In the genomic region with DNA sequence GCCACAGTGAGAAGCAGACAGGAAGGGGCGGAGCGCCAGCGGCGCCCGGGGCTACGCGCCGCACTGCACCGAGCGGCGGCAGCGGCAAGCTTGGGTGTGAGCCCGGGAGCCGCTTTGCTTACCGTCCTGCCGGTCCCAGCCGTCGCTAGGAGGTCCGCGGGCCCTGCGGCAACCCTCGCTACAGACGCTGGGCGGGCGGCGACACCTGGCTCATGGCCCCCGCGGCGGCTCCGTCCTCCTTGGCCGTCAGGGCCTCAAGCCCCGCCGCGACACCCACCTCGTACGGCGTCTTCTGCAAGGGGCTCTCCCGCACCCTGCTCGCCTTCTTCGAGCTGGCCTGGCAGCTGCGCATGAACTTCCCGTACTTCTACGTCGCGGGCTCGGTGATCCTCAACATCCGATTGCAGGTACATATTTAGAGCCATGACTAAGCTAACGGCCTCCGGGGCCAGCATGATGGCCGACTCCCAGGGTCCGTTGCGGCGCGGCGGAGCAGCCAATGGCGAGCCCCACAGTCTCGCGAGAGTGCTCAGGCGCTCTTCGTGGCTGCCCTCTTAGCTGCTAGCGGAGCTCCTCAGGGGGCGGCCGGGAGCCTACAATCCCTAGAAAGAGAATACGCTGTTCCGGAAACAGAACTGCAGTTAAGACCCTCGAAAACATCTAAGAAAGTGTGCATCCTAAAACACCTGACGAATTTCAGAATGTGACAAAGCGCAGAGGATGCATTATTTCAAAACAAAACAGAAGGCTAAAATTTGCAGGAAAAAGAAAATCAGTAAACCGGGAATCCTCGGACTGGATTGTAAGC, we compare ENCODE assay signal across 8 cellular contexts. TPM values are rescaled to one million over a fixed set of nuclear protein-coding genes. Genes with fewer than 3 reads are reported as not detected.
DNase-seq lines count a peak whose midpoint lies in the region; ATAC-seq and TF ChIP-seq lines count a peak whose summit lies in the region.

A gene (plus strand): TSS at position 50 of the 808 bp plus-strand sequence. CDS start 163 bp downstream, at position 213.

- no peaks in the 10 kb centered on the region for H3K27me3 Mint-ChIP-seq in CD4-positive, CD25-positive, alpha-beta regulatory T cell

- intact Hi-C loops in left lung (cut with DNase I): no loop called here

- DNase-seq in CD4-positive, CD25-positive, alpha-beta regulatory T cell: peak; percentile 80 to 94 (median 86)
- DNase-seq in NCI-H774 (lab: John Stamatoyannopoulos, UW): peak; percentile 88
- peak; percentile 86 to 89 for DNase-seq in activated CD4-positive, alpha-beta T cell treated with anti-CD3 and anti-CD28 coated beads, Interleukin-2, amount 50 U/mL, for 48 hours
- peak; percentile 98 for DNase-seq in dermis blood vessel endothelial cell
- DNase-seq in left lung: peak; percentile 95 to 96
- DNase-seq in stimulated activated CD4-positive, alpha-beta T cell treated with anti-CD3 and anti-CD28 coated beads, Interleukin-2, amount 100 ng/mL, for 4 hours (ENCODE audit: low read depth): peak; percentile 82

- TF ChIP-seq CTCF in left lung (IDR thresholded peaks at IDR 0.05): no peak

- peak within 1 kb of the TSS; percentile 98 to 99 (median 98) for H3K4me3 Mint-ChIP-seq in CD4-positive, CD25-positive, alpha-beta regulatory T cell

- H3K36me3 ChIP-seq in CD4-positive, CD25-positive, alpha-beta regulatory T cell (ENCODE audit: control insufficient read depth, insufficient read depth, low read length): peaks cover 7% of the 10 kb centered on the region
- no peaks in the 10 kb centered on the region for H3K36me3 ChIP-seq in left lung

- no peaks in the 10 kb centered on the region for H3K27me3 ChIP-seq in CD4-positive, CD25-positive, alpha-beta regulatory T cell (ENCODE audit: control insufficient read depth, insufficient read depth, low read length)
- H3K27me3 ChIP-seq in left lung: no peaks in the 10 kb centered on the region

- peak; percentile 93 to 96 for ATAC-seq in CD4-positive, CD25-positive, alpha-beta regulatory T cell (ENCODE audit: low read depth in 2 of 2)
- peak; percentile 99 for ATAC-seq in GM19438 (IDR thresholded peaks at IDR 0.05; ENCODE audit: low read depth, unreplicated experiment)
- peak; percentile 93 for ATAC-seq in HG03571 (IDR thresholded peaks at IDR 0.05; ENCODE audit: unreplicated experiment)
- peak; percentile 100 for ATAC-seq in left lung

- H3K27ac ChIP-seq in CD4-positive, CD25-positive, alpha-beta regulatory T cell (ENCODE audit: insufficient read depth, low read length, poor library complexity, severe bottlenecking): peak within 1 kb of the TSS; percentile 81
- peak within 1 kb of the TSS; percentile 95 to 97 for H3K27ac ChIP-seq in left lung

- H3K4me1 Mint-ChIP-seq in CD4-positive, CD25-positive, alpha-beta regulatory T cell: peaks cover 42 to 80% (median 62%) of the 10 kb centered on the region in 4 donors

- H3K9me3 Mint-ChIP-seq in CD4-positive, CD25-positive, alpha-beta regulatory T cell: no peaks in the 10 kb centered on the region

- H3K36me3 Mint-ChIP-seq in CD4-positive, CD25-positive, alpha-beta regulatory T cell: peaks cover 32% of the 10 kb centered on the region

- H3K4me1 ChIP-seq in CD4-positive, CD25-positive, alpha-beta regulatory T cell (ENCODE audit: control insufficient read depth, insufficient read depth, low read length, poor library complexity, severe bottlenecking): peaks cover 36% of the 10 kb centered on the region
- peaks cover 0 to 40% of the 10 kb centered on the region in 2 donors for H3K4me1 ChIP-seq in left lung

- H3K4me3 ChIP-seq in CD4-positive, CD25-positive, alpha-beta regulatory T cell (ENCODE audit: low read depth, low read length): peak within 1 kb of the TSS; percentile 99
- H3K4me3 ChIP-seq in left lung: peak within 1 kb of the TSS; percentile 72 to 83

- H3K9me3 ChIP-seq in CD4-positive, CD25-positive, alpha-beta regulatory T cell (ENCODE audit: control insufficient read depth in 2 of 2, low read length in 2 of 2): no peaks in the 10 kb centered on the region
- no peaks in the 10 kb centered on the region for H3K9me3 ChIP-seq in left lung

- H3K27ac Mint-ChIP-seq in CD4-positive, CD25-positive, alpha-beta regulatory T cell: peak within 1 kb of the TSS; percentile 98 to 100 (median 99)

RNA-seq across cellular contexts. Expression of the gene that starts here (rescaled TPM):
- 9.3 TPM for total RNA-seq in CD4-positive, CD25-positive, alpha-beta regulatory T cell
- 10 to 100 TPM in 2 of 4 donors, 1 to 10 TPM in 2; 6.3 to 15.1 (median 10.0) TPM for polyA plus RNA-seq in CD4-positive, CD25-positive, alpha-beta regulatory T cell
- 6.6 and 7.4 TPM in 2 replicates for total RNA-seq in dermis blood vessel endothelial cell
- 10 to 100 TPM in 1 of 2 donors, 1 to 10 TPM in 1; 9.5 to 10.3 TPM for total RNA-seq in left lung

Comparison
In these comparisons a context has a peak if more than half of its experiments do, and no peak if none do; other contexts are left out.
1. Peak in every context shown above with its lines: DNase-seq, ATAC-seq, H3K4me3 ChIP-seq and H3K27ac ChIP-seq.